Comparison of ENCODE assay signal across 19 cellular contexts in genomic region chr3:99213019-99213418, GRCh38.
DNase-seq lines count a peak whose midpoint lies in the region; FAIRE-seq and TF ChIP-seq lines count a peak whose summit lies in the region.
"Had no signal": no experiment of that assay in that cellular context is flagged by ENCODE, and none has a peak within 500 bp of the region (broad histone marks: within the 10 kb centered on the region; RNA-seq: fewer than 3 reads in every experiment).

No MANE protein-coding gene starts in this region.

- CTCF ChIA-PET in activated naive CD4-positive, alpha-beta T cell treated with anti-CD3 and anti-CD28 coated beads for 36 hours (lab: Charles Lee), result interaction anchor here (0.7 kb wide), 1 partner anchor 25 kb away, joined by 3 read pairs; no protein-coding TSS in a partner anchor

- H3K27me3 ChIP-seq in osteoblast (ENCODE audit: insufficient read depth, low read length), result no peaks in the 10 kb centered on the region
- H3K27me3 ChIP-seq in tibial artery, result no peaks in the 10 kb centered on the region
- H3K27me3 ChIP-seq: BLaER1 had no signal

- H2AFZ ChIP-seq in osteoblast (ENCODE audit: low read length), result no peak overlapping the region

- no peak overlapping the region for H3K4me3 ChIP-seq in osteoblast (ENCODE audit: insufficient read depth, low read length)
- H3K4me3 ChIP-seq in tibial artery, result no peak overlapping the region
- H3K4me3 ChIP-seq: BLaER1 had no signal

- H3K36me3 ChIP-seq in osteoblast (ENCODE audit: insufficient read depth, low read length), result no peaks in the 10 kb centered on the region
- H3K36me3 ChIP-seq in tibial artery, result no peaks in the 10 kb centered on the region
- H3K36me3 ChIP-seq: BLaER1 had no signal

- no peaks in the 10 kb centered on the region for H3K4me1 Mint-ChIP-seq in activated naive CD4-positive, alpha-beta T cell treated with anti-CD3 and anti-CD28 coated beads for 36 hours (ENCODE audit: low read depth)
- H3K4me1 Mint-ChIP-seq: CD14-positive monocyte; CD4-positive, alpha-beta memory T cell had no signal

- DNase-seq in Caki2 (ENCODE audit: low read depth) (peak; percentile 8), RCC 7860 (ENCODE audit: low spot score) (no peak), kidney tubule cell (ENCODE audit: low spot score) (peak; percentile 43), renal cortical epithelial cell (ENCODE audit: low read depth) (peak; percentile 57), NCI-H2227 (lab: John Stamatoyannopoulos, UW; ENCODE audit: unreplicated experiment) (no peak), osteoblast (ENCODE audit: insufficient read length, low spot score, missing footprints) (no peak), tibial artery (no peak)
- DNase-seq in activated naive CD4-positive, alpha-beta T cell treated with anti-CD3 and anti-CD28 coated beads for 36 hours, result no peak
- DNase-seq: 8988T; Calu3; CD4-positive, alpha-beta memory T cell; DMS 273 treated with DMSO at 0.1 percent for 48 hours; DMS53; HCEC 1CT had no signal

- peak; percentile 10 for FAIRE-seq in RCC 7860 (lab: Jason Lieb, UNC)
- FAIRE-seq: G401.6, GM12892, GM18507 had no signal

- no peak overlapping the region for H3K4me2 ChIP-seq in osteoblast (ENCODE audit: insufficient read depth, low read length)
- H3K4me2 ChIP-seq: BLaER1 had no signal

- TF ChIP-seq CTCF in osteoblast (IDR thresholded peaks at IDR 0.05; ENCODE audit: extremely low read depth, low read depth, low read length) (no peak), tibial artery (IDR thresholded peaks at IDR 0.05) (no peak)

- no peaks in the 10 kb centered on the region for H4K20me1 ChIP-seq in osteoblast (ENCODE audit: insufficient read depth, low read length)
- H4K20me1 ChIP-seq: BLaER1 had no signal

- H3K4me3 Mint-ChIP-seq in activated naive CD4-positive, alpha-beta T cell treated with anti-CD3 and anti-CD28 coated beads for 36 hours, result no peak overlapping the region
- H3K4me3 Mint-ChIP-seq: CD14-positive monocyte; CD4-positive, alpha-beta memory T cell had no signal

- no peak overlapping the region for H3K27ac Mint-ChIP-seq in activated naive CD4-positive, alpha-beta T cell treated with anti-CD3 and anti-CD28 coated beads for 36 hours
- H3K27ac Mint-ChIP-seq: CD14-positive monocyte; CD4-positive, alpha-beta memory T cell had no signal

- no peaks in the 10 kb centered on the region for H3K36me3 Mint-ChIP-seq in activated naive CD4-positive, alpha-beta T cell treated with anti-CD3 and anti-CD28 coated beads for 36 hours (ENCODE audit: low read depth)
- H3K36me3 Mint-ChIP-seq: CD14-positive monocyte; CD4-positive, alpha-beta memory T cell had no signal

- intact Hi-C loops in activated naive CD4-positive, alpha-beta T cell treated with anti-CD3 and anti-CD28 coated beads for 36 hours (cut with micrococcal nuclease), result no loop called here
- intact Hi-C loops in tibial artery (cut with DNase I; ENCODE audit: low total_unique reads), result no loop called here

- in situ Hi-C loops in Caki2 (cut with HindIII; ENCODE audit: low pct_unique_long_range_greater_than_20kb, low sequenced_read_pairs), result no loop called here

- H3K9me3 Mint-ChIP-seq in activated naive CD4-positive, alpha-beta T cell treated with anti-CD3 and anti-CD28 coated beads for 36 hours, result peaks cover 2% of the 10 kb centered on the region

- H3K4me1 ChIP-seq in osteoblast (ENCODE audit: insufficient read depth, low read length) (no peaks in the 10 kb centered on the region), tibial artery (peaks cover 0 to 11% (median 0%) of the 10 kb centered on the region in 4 donors)
- H3K4me1 ChIP-seq: BLaER1 had no signal

- H3K27me3 Mint-ChIP-seq in activated naive CD4-positive, alpha-beta T cell treated with anti-CD3 and anti-CD28 coated beads for 36 hours (ENCODE audit: low read depth), result no peaks in the 10 kb centered on the region
- H3K27me3 Mint-ChIP-seq: CD4-positive, alpha-beta memory T cell had no signal

- H3K27ac ChIP-seq in osteoblast (ENCODE audit: low read depth, low read length) (no peak overlapping the region), tibial artery (peak overlapping the region in 1 of 2 donors; percentile 27)
- H3K27ac ChIP-seq: BLaER1 had no signal

- H3K9me3 ChIP-seq in osteoblast (ENCODE audit: low read depth, low read length) (no peaks in the 10 kb centered on the region), tibial artery (peaks cover 0 to 3% (median 0%) of the 10 kb centered on the region in 3 donors)
- H3K9me3 ChIP-seq: BLaER1 had no signal

- H3K79me2 ChIP-seq in osteoblast (ENCODE audit: insufficient read depth, low read length), result no peaks in the 10 kb centered on the region

Comparison
In these comparisons a context has a peak if more than half of its experiments do, and no peak if none do; other contexts are left out.
1. DNase-seq: peak in Caki2 (single experiment), kidney tubule cell (single experiment) and renal cortical epithelial cell (single experiment); none in RCC 7860 (single experiment), activated naive CD4-positive, alpha-beta T cell treated with anti-CD3 and anti-CD28 coated beads for 36 hours (single experiment), NCI-H2227 (single experiment), osteoblast (single experiment) and tibial artery (0 of 2).